In genomic region chr1:44820945-44821715, GRCh38 we compare ENCODE assay signal across 10 cellular contexts. TPM values are rescaled to one million over a fixed set of nuclear protein-coding genes. Genes with fewer than 3 reads are reported as not detected.
DNase-seq lines count a peak whose midpoint lies in the region; ATAC-seq and TF ChIP-seq lines count a peak whose summit lies in the region.
"Had no signal": no experiment of that assay in that cellular context is flagged by ENCODE, and none has a peak within 500 bp of the region (broad histone marks: within the 10 kb centered on the region; RNA-seq: fewer than 3 reads in every experiment).

No MANE protein-coding gene starts in this region.

- H4K91ac ChIP-seq in H9 (ENCODE audit: insufficient read length, low read depth, low read length): no peak overlapping the region

- H3K4me3 Mint-ChIP-seq in H9 (peak overlapping the region; percentile 16 to 75; a peak in 3 of 5 replicates), immature natural killer cell (peak overlapping the region; percentile 88 to 98 (median 97))
- peak overlapping the region; percentile 89 for H3K4me3 Mint-ChIP-seq in activated CD4-positive, alpha-beta memory T cell treated with anti-CD3 and anti-CD28 coated beads for 36 hours
- H3K4me3 Mint-ChIP-seq in stimulated activated effector memory CD8-positive, alpha-beta T cell treated with anti-CD3 and anti-CD28 coated beads, Interleukin-12 subunit alpha, Interleukin-12 subunit beta, amount 100 ng/mL, for 72 hours: peak overlapping the region; percentile 88

- H3K23ac ChIP-seq in H9 (ENCODE audit: insufficient read length, low read depth, low read length): no peak overlapping the region

- H3K23me2 ChIP-seq in H9 (ENCODE audit: insufficient read length, low read depth, low read length, poor library complexity, severe bottlenecking): peaks cover 8% of the 10 kb centered on the region

- H2AFZ ChIP-seq in H9 (ENCODE audit: low read length): no peak overlapping the region

- no peaks in the 10 kb centered on the region for H3K9me3 ChIP-seq in H9 (ENCODE audit: control insufficient read depth, low read depth, low read length)

- no peak overlapping the region for H3K14ac ChIP-seq in H9 (ENCODE audit: insufficient read depth, low read length)

- no peak overlapping the region for H2BK15ac ChIP-seq in H9 (ENCODE audit: low read depth, low read length)

- H3K4me1 ChIP-seq in H9 (ENCODE audit: insufficient read depth, low read length): no peaks in the 10 kb centered on the region

- H4K20me1 ChIP-seq in H9 (ENCODE audit: control insufficient read depth, insufficient read depth, insufficient read length): no peaks in the 10 kb centered on the region

- H3K27me3 ChIP-seq in H9 (ENCODE audit: insufficient read depth, low read length): no peaks in the 10 kb centered on the region

- DNase-seq in H9 (no peak), immature natural killer cell (no peak), NK-92 (lab: John Stamatoyannopoulos, UW; ENCODE audit: unreplicated experiment) (no peak)
- no peak for DNase-seq in activated CD4-positive, alpha-beta memory T cell treated with anti-CD3 and anti-CD28 coated beads for 36 hours
- no peak for DNase-seq in stimulated activated effector memory CD8-positive, alpha-beta T cell treated with anti-CD3 and anti-CD28 coated beads, Interleukin-12 subunit alpha, Interleukin-12 subunit beta, amount 100 ng/mL, for 72 hours (ENCODE audit: low spot score in 2 of 2)

- H3K36me3 Mint-ChIP-seq in H9 (ENCODE audit: insufficient read depth in 1 of 3, low read depth in 3 of 3) (no peaks in the 10 kb centered on the region), immature natural killer cell (no peaks in the 10 kb centered on the region)
- H3K36me3 Mint-ChIP-seq in activated CD4-positive, alpha-beta memory T cell treated with anti-CD3 and anti-CD28 coated beads for 36 hours: no peaks in the 10 kb centered on the region
- H3K36me3 Mint-ChIP-seq in stimulated activated effector memory CD8-positive, alpha-beta T cell treated with anti-CD3 and anti-CD28 coated beads, Interleukin-12 subunit alpha, Interleukin-12 subunit beta, amount 100 ng/mL, for 72 hours: peaks cover 25% of the 10 kb centered on the region

- H3K27me3 Mint-ChIP-seq in H9 (ENCODE audit: low read depth): no peaks in the 10 kb centered on the region
- H3K27me3 Mint-ChIP-seq in activated CD4-positive, alpha-beta memory T cell treated with anti-CD3 and anti-CD28 coated beads for 36 hours: no peaks in the 10 kb centered on the region
- H3K27me3 Mint-ChIP-seq in immature natural killer cell (ENCODE audit: low read depth in 3 of 3): peaks cover 6 to 15% (median 7%) of the 10 kb centered on the region in 3 donors

- CTCF ChIA-PET in activated CD4-positive, alpha-beta memory T cell treated with anti-CD3 and anti-CD28 coated beads for 36 hours (lab: Charles Lee): interaction anchor here (1.5 to 4.9 kb wide), 4 partner anchors 14 to 90 kb away, joined by 3 to 48 read pairs (median 30); partner anchors contain the start of genes PLK3 and RNU5D-1

- no peaks in the 10 kb centered on the region for H3K79me1 ChIP-seq in H9 (ENCODE audit: insufficient read depth, low read depth, low read length, poor library complexity, severe bottlenecking)

- H2BK20ac ChIP-seq in H9 (ENCODE audit: low read depth, low read length, poor library complexity, severe bottlenecking): no peak overlapping the region

- no peak overlapping the region for H3K4me2 ChIP-seq in H9 (ENCODE audit: insufficient read depth, insufficient read length, low read length)

- H3K56ac ChIP-seq in H9 (ENCODE audit: insufficient read length, low read depth, low read length): no peak overlapping the region

- WGBS in H9 (ENCODE audit: extremely low coverage, insufficient read length, low lambda C conversion rate): no CpG with 5 or more reads among the region's 13 CpGs

- H3K79me2 ChIP-seq in H9 (ENCODE audit: insufficient read depth, low read length): no peaks in the 10 kb centered on the region

- H3K9ac ChIP-seq in H9 (ENCODE audit: extremely low read depth, insufficient read length, low read length): no peak overlapping the region

- H2AK5ac ChIP-seq in H9 (ENCODE audit: insufficient read length, low read length): no peak overlapping the region

- H3K18ac ChIP-seq in H9 (ENCODE audit: insufficient read length, low read depth, low read length): no peak overlapping the region

- no peak overlapping the region for H4K5ac ChIP-seq in H9 (ENCODE audit: insufficient read length, low read depth, low read length)

- H3K9me3 Mint-ChIP-seq in H9: no peaks in the 10 kb centered on the region; a peak in 1 of 5 replicates
- H3K9me3 Mint-ChIP-seq in activated CD4-positive, alpha-beta memory T cell treated with anti-CD3 and anti-CD28 coated beads for 36 hours: no peaks in the 10 kb centered on the region
- no peaks in the 10 kb centered on the region for H3K9me3 Mint-ChIP-seq in immature natural killer cell
- H3K9me3 Mint-ChIP-seq in stimulated activated effector memory CD8-positive, alpha-beta T cell treated with anti-CD3 and anti-CD28 coated beads, Interleukin-12 subunit alpha, Interleukin-12 subunit beta, amount 100 ng/mL, for 72 hours: no peaks in the 10 kb centered on the region

- POLR2A ChIA-PET in activated CD4-positive, alpha-beta memory T cell treated with anti-CD3 and anti-CD28 coated beads for 36 hours (lab: Charles Lee): interaction anchor here (1.0 to 7.3 kb wide), 9 partner anchors 9 to 482 kb away, joined by 3 to 404 read pairs (median 24); partner anchors contain the start of genes BTBD19, DYNLT4, HECTD3 and PLK3

- no peak overlapping the region for H3K4ac ChIP-seq in H9 (ENCODE audit: low read depth, low read length)

- no peak overlapping the region for H3K27ac ChIP-seq in H9 (ENCODE audit: insufficient read length, low read depth, low read length)

- no peak overlapping the region for H4K8ac ChIP-seq in H9 (replicated peaks; ENCODE audit: insufficient read length, low read depth, low read length)

- no peak for ATAC-seq in stimulated activated effector memory CD8-positive, alpha-beta T cell treated with anti-CD3 and anti-CD28 coated beads, Interleukin-12 subunit alpha, Interleukin-12 subunit beta, amount 100 ng/mL, for 72 hours
- ATAC-seq in HG03342 (IDR thresholded peaks at IDR 0.05; ENCODE audit: unreplicated experiment) (no peak), HG02571 (IDR thresholded peaks at IDR 0.05; ENCODE audit: unreplicated experiment) (no peak), GM19455 (IDR thresholded peaks at IDR 0.05; ENCODE audit: unreplicated experiment) (no peak)

- no peak overlapping the region for H2BK12ac ChIP-seq in H9 (ENCODE audit: insufficient read length, low read depth, low read length)

- H3K4me1 Mint-ChIP-seq in H9 (peaks cover 17 to 20% of the 10 kb centered on the region in 2 experiments), immature natural killer cell (peaks cover 37 to 48% of the 10 kb centered on the region in 2 donors)
- H3K4me1 Mint-ChIP-seq in activated CD4-positive, alpha-beta memory T cell treated with anti-CD3 and anti-CD28 coated beads for 36 hours (ENCODE audit: low read depth): peaks cover 32% of the 10 kb centered on the region
- H3K4me1 Mint-ChIP-seq in stimulated activated effector memory CD8-positive, alpha-beta T cell treated with anti-CD3 and anti-CD28 coated beads, Interleukin-12 subunit alpha, Interleukin-12 subunit beta, amount 100 ng/mL, for 72 hours: peaks cover 45% of the 10 kb centered on the region

- H2BK120ac ChIP-seq in H9 (ENCODE audit: low read depth, low read length, poor library complexity, severe bottlenecking): no peak overlapping the region

- no peak for TF ChIP-seq CTCF in H9 (conservative IDR thresholded peaks at IDR 0.05)

- no peak overlapping the region for H3T11ph ChIP-seq in H9 (ENCODE audit: low read length)

- H2BK5ac ChIP-seq in H9 (ENCODE audit: insufficient read length, low read length): no peak overlapping the region

- intact Hi-C loops in activated CD4-positive, alpha-beta memory T cell treated with anti-CD3 and anti-CD28 coated beads for 36 hours (cut with micrococcal nuclease): loop anchor here (5.0 kb wide), 1 partner anchor 34 kb away; the partner anchor contains the start of gene BEST4

- H3K27ac Mint-ChIP-seq in H9 (peak overlapping the region; percentile 73 to 100 (median 100); a peak in 3 of 7 replicates), immature natural killer cell (peak overlapping the region; percentile 79 to 100 (median 100))
- H3K27ac Mint-ChIP-seq in activated CD4-positive, alpha-beta memory T cell treated with anti-CD3 and anti-CD28 coated beads for 36 hours: peak overlapping the region; percentile 99
- H3K27ac Mint-ChIP-seq in stimulated activated effector memory CD8-positive, alpha-beta T cell treated with anti-CD3 and anti-CD28 coated beads, Interleukin-12 subunit alpha, Interleukin-12 subunit beta, amount 100 ng/mL, for 72 hours: peak overlapping the region; percentile 100

RNA-seq across cellular contexts. Expression of gene BTBD19, which starts 12.8 kb away (rescaled TPM):
- 1.4 and 1.9 TPM in 2 replicates for total RNA-seq in H9 (2021)
- 10 to 100 TPM; 35.2 to 38.6 TPM for total RNA-seq in activated CD4-positive, alpha-beta memory T cell treated with anti-CD3 and anti-CD28 coated beads for 36 hours
- polyA plus RNA-seq in immature natural killer cell: under 1 TPM in 1 of 3 donors, not detected in 2; 0.38 TPM

RNA-seq across cellular contexts. Expression of gene DYNLT4, which starts 14.0 kb away (rescaled TPM):
- not detected in 2 replicates for total RNA-seq in H9 (2021)
- under 1 TPM; 0.40 to 0.41 TPM for total RNA-seq in activated CD4-positive, alpha-beta memory T cell treated with anti-CD3 and anti-CD28 coated beads for 36 hours
- polyA plus RNA-seq in immature natural killer cell: not detected
- total RNA-seq: occipital lobe had no signal

RNA-seq across cellular contexts. Expression of gene PLK3, which starts 21.0 kb away (rescaled TPM):
- total RNA-seq in H9 (2021): 14.7 and 15.9 TPM in 2 replicates
- total RNA-seq in activated CD4-positive, alpha-beta memory T cell treated with anti-CD3 and anti-CD28 coated beads for 36 hours: 10 to 100 TPM; 80.2 to 87.9 TPM
- polyA plus RNA-seq in immature natural killer cell: 1 to 10 TPM; 2.1 to 5.0 (median 2.1) TPM

RNA-seq across cellular contexts. Expression of gene PTCH2, which starts 21.9 kb away (rescaled TPM):
- 0.79 and 0.83 TPM in 2 replicates for total RNA-seq in H9 (2021)
- total RNA-seq in activated CD4-positive, alpha-beta memory T cell treated with anti-CD3 and anti-CD28 coated beads for 36 hours: under 1 TPM; 0.61 to 0.62 TPM
- polyA plus RNA-seq in immature natural killer cell: under 1 TPM in 1 of 3 donors, not detected in 2; 0.20 TPM

RNA-seq across cellular contexts. Expression of gene BEST4, which starts 33.2 kb away (rescaled TPM):
- 1.1 and 1.3 TPM in 2 replicates for total RNA-seq in H9 (2021)
- 1 to 10 TPM; 1.1 to 1.3 TPM for total RNA-seq in activated CD4-positive, alpha-beta memory T cell treated with anti-CD3 and anti-CD28 coated beads for 36 hours
- under 1 TPM in 1 of 3 donors, not detected in 2; 0.37 TPM for polyA plus RNA-seq in immature natural killer cell
- total RNA-seq: H4 had no signal

Comparison
In these comparisons a context has a peak if more than half of its experiments do, and no peak if none do; other contexts are left out.
1. H3K4me3 Mint-ChIP-seq: peak in every context shown above with its lines; median percentile 97 in immature natural killer cell; 89 in activated CD4-positive, alpha-beta memory T cell treated with anti-CD3 and anti-CD28 coated beads for 36 hours; 88 in stimulated activated effector memory CD8-positive, alpha-beta T cell treated with anti-CD3 and anti-CD28 coated beads, Interleukin-12 subunit alpha, Interleukin-12 subunit beta, amount 100 ng/mL, for 72 hours; 46 in H9.
2. RNA of gene BTBD19, which starts 12.8 kb away (total RNA-seq): 35.2 to 38.6 TPM in activated CD4-positive, alpha-beta memory T cell treated with anti-CD3 and anti-CD28 coated beads for 36 hours; 1.4 to 1.9 TPM in H9; every median in the first group is over 10 times any median in the second.
3. Peak in every context shown above with its lines, with median percentiles within 50 percentile points of each other: H3K27ac Mint-ChIP-seq.